In genomic region chr13:98541211-98541610, GRCh38 we compare ENCODE assay signal across 14 cellular contexts. TPM values are rescaled to one million over a fixed set of nuclear protein-coding genes. Genes with fewer than 3 reads are reported as not detected.
DNase-seq lines count a peak whose midpoint lies in the region; ATAC-seq and TF ChIP-seq lines count a peak whose summit lies in the region.
"Had no signal": no experiment of that assay in that cellular context is flagged by ENCODE, and none has a peak within 500 bp of the region (broad histone marks: within the 10 kb centered on the region; RNA-seq: fewer than 3 reads in every experiment).

No MANE protein-coding gene starts in this region.

- no peak for DNase-seq in CD8-positive, alpha-beta memory T cell
- DNase-seq in RWPE2 (ENCODE audit: low spot score) (no peak), fibroblast of gingiva (ENCODE audit: low read depth) (peak; percentile 64), sigmoid colon (peak; percentile 30), NCI-H2107 (lab: John Stamatoyannopoulos, UW) (no peak)
- DNase-seq in stimulated activated naive CD8-positive, alpha-beta T cell treated with anti-CD3 and anti-CD28 coated beads, Interleukin-15, amount 100 ng/mL, for 72 hours: no peak
- DNase-seq: activated T-cell treated with anti-CD3 and anti-CD28 coated beads, Interleukin-2, amount 50 U/mL, for 4 hours; DMS153; NCI-H1048; NCI-H524 treated with DMSO at 0.1 percent for 48 hours; retina; SHP77 had no signal

- H3K36me3 Mint-ChIP-seq in CD8-positive, alpha-beta memory T cell: peaks cover 3 to 35% (median 5%) of the 10 kb centered on the region in 3 donors

- peak overlapping the region in 2 of 7 donors; percentile 8 to 30 for H3K4me3 Mint-ChIP-seq in CD8-positive, alpha-beta memory T cell
- no peak overlapping the region for H3K4me3 Mint-ChIP-seq in stimulated activated naive CD8-positive, alpha-beta T cell treated with anti-CD3 and anti-CD28 coated beads, Interleukin-15, amount 100 ng/mL, for 72 hours

- no peaks in the 10 kb centered on the region for H3K36me3 ChIP-seq in CD8-positive, alpha-beta memory T cell (ENCODE audit: insufficient read depth, low read length)
- H3K36me3 ChIP-seq in RWPE2 (ENCODE audit: low read depth) (peaks cover 13% of the 10 kb centered on the region), sigmoid colon (no peaks in the 10 kb centered on the region)

- TF ChIP-seq CTCF in RWPE2 (IDR thresholded peaks at IDR 0.05; ENCODE audit: poor library complexity, severe bottlenecking): no peak
- TF ChIP-seq CTCF in sigmoid colon (IDR thresholded peaks at IDR 0.05): no peak

- H3K27ac ChIP-seq in CD8-positive, alpha-beta memory T cell (ENCODE audit: low read depth, low read length): no peak overlapping the region
- H3K27ac ChIP-seq in RWPE2 (ENCODE audit: poor library complexity, severe bottlenecking) (peak overlapping the region; percentile 2), sigmoid colon (peak overlapping the region in 3 of 4 donors; percentile 54 to 68 (median 54))

- no peaks in the 10 kb centered on the region for H3K9me3 ChIP-seq in CD8-positive, alpha-beta memory T cell (ENCODE audit: low read length)
- no peaks in the 10 kb centered on the region for H3K9me3 ChIP-seq in RWPE2 (ENCODE audit: severe bottlenecking)
- H3K9me3 ChIP-seq in sigmoid colon: no peaks in the 10 kb centered on the region

- H3K27me3 Mint-ChIP-seq in CD8-positive, alpha-beta memory T cell: no peaks in the 10 kb centered on the region
- no peaks in the 10 kb centered on the region for H3K27me3 Mint-ChIP-seq in stimulated activated naive CD8-positive, alpha-beta T cell treated with anti-CD3 and anti-CD28 coated beads, Interleukin-15, amount 100 ng/mL, for 72 hours

- no peaks in the 10 kb centered on the region for H3K27me3 ChIP-seq in CD8-positive, alpha-beta memory T cell (ENCODE audit: insufficient read depth, low read length, poor library complexity, severe bottlenecking)
- no peaks in the 10 kb centered on the region for H3K27me3 ChIP-seq in RWPE2 (ENCODE audit: insufficient read depth, poor library complexity, severe bottlenecking)
- no peaks in the 10 kb centered on the region for H3K27me3 ChIP-seq in sigmoid colon

- POLR2A ChIA-PET in CD8-positive, alpha-beta memory T cell (lab: Charles Lee): interaction anchor here (0.6 to 0.7 kb wide), 2 partner anchors 26 to 34 kb away, joined by 4 to 9 read pairs; no protein-coding TSS in a partner anchor

- H3K4me3 ChIP-seq in CD8-positive, alpha-beta memory T cell (ENCODE audit: low read length): no peak overlapping the region
- H3K4me3 ChIP-seq in RWPE2 (ENCODE audit: severe bottlenecking): no peak overlapping the region
- no peak overlapping the region for H3K4me3 ChIP-seq in sigmoid colon

- peak overlapping the region in 5 of 8 donors; percentile 21 to 85 (median 73) for H3K27ac Mint-ChIP-seq in CD8-positive, alpha-beta memory T cell
- peak overlapping the region in 1 of 2 donors; percentile 56 for H3K27ac Mint-ChIP-seq in stimulated activated naive CD8-positive, alpha-beta T cell treated with anti-CD3 and anti-CD28 coated beads, Interleukin-15, amount 100 ng/mL, for 72 hours

- no peak for TF ChIP-seq POLR2A in sigmoid colon (IDR thresholded peaks at IDR 0.05)
- TF ChIP-seq POLR2A in GM18505 (IDR thresholded peaks at IDR 0.05; ENCODE audit: borderline replicate concordance, extremely low read depth, insufficient read depth, insufficient read length): no peak

- 80 to 84% methylated on average over 5 of the region's 5 CpGs for WGBS in sigmoid colon, 2 donors

- ATAC-seq in RWPE2 (ENCODE audit: low read depth) (no peak), GM18505 (IDR thresholded peaks at IDR 0.05; ENCODE audit: unreplicated experiment) (no peak), GM19452 (IDR thresholded peaks at IDR 0.05; ENCODE audit: unreplicated experiment) (no peak)
- ATAC-seq in stimulated activated naive CD8-positive, alpha-beta T cell treated with anti-CD3 and anti-CD28 coated beads, Interleukin-15, amount 100 ng/mL, for 72 hours: no peak
- ATAC-seq: activated T-cell treated with anti-CD3 and anti-CD28 coated beads, Interleukin-2, amount 50 U/mL, for 4 hours had no signal

- intact Hi-C loops in sigmoid colon (cut with DNase I): no loop called here

- peaks cover 90 to 99% (median 93%) of the 10 kb centered on the region in 3 donors for H3K4me1 Mint-ChIP-seq in CD8-positive, alpha-beta memory T cell
- H3K4me1 Mint-ChIP-seq in stimulated activated naive CD8-positive, alpha-beta T cell treated with anti-CD3 and anti-CD28 coated beads, Interleukin-15, amount 100 ng/mL, for 72 hours: peaks cover 98% of the 10 kb centered on the region

- TF ChIP-seq EP300 in sigmoid colon (IDR thresholded peaks at IDR 0.05): no peak

- no peaks in the 10 kb centered on the region for H3K9me3 Mint-ChIP-seq in CD8-positive, alpha-beta memory T cell
- H3K9me3 Mint-ChIP-seq in stimulated activated naive CD8-positive, alpha-beta T cell treated with anti-CD3 and anti-CD28 coated beads, Interleukin-15, amount 100 ng/mL, for 72 hours: no peaks in the 10 kb centered on the region
- H3K9me3 Mint-ChIP-seq: activated T-cell treated with anti-CD3 and anti-CD28 coated beads, Interleukin-2, amount 50 U/mL, for 4 hours had no signal

- H3K4me1 ChIP-seq in CD8-positive, alpha-beta memory T cell (ENCODE audit: insufficient read depth, low read length): peaks cover 83% of the 10 kb centered on the region
- H3K4me1 ChIP-seq in RWPE2 (ENCODE audit: insufficient read depth, poor library complexity, severe bottlenecking) (peaks cover 29% of the 10 kb centered on the region), sigmoid colon (peaks cover 0 to 94% (median 78%) of the 10 kb centered on the region in 4 donors)

- CTCF ChIA-PET in CD8-positive, alpha-beta memory T cell (lab: Charles Lee): interaction anchor here (1.1 to 1.3 kb wide), 3 partner anchors 9 to 59 kb away, joined by 3 to 7 read pairs (median 4); no protein-coding TSS in a partner anchor

RNA-seq across cellular contexts. Expression of gene STK24, which starts 35.7 kb away (rescaled TPM):
- total RNA-seq in CD8-positive, alpha-beta memory T cell: 100 to 1,000 TPM; 149 to 150 TPM
- 63.6 TPM for polyA plus RNA-seq in CD8-positive, alpha-beta memory T cell
- total RNA-seq in sigmoid colon: 10 to 100 TPM; 59.7 to 78.9 (median 64.4) TPM
- polyA plus RNA-seq in sigmoid colon: 100 to 1,000 TPM; 104 to 200 (median 118) TPM

Comparison
In these comparisons a context has a peak if more than half of its experiments do, and no peak if none do; other contexts are left out.
1. DNase-seq: peak in fibroblast of gingiva (single experiment) and sigmoid colon (single experiment); none in CD8-positive, alpha-beta memory T cell (0 of 5), RWPE2 (single experiment), NCI-H2107 (single experiment) and stimulated activated naive CD8-positive, alpha-beta T cell treated with anti-CD3 and anti-CD28 coated beads, Interleukin-15, amount 100 ng/mL, for 72 hours (0 of 2).